In the genomic region with DNA sequence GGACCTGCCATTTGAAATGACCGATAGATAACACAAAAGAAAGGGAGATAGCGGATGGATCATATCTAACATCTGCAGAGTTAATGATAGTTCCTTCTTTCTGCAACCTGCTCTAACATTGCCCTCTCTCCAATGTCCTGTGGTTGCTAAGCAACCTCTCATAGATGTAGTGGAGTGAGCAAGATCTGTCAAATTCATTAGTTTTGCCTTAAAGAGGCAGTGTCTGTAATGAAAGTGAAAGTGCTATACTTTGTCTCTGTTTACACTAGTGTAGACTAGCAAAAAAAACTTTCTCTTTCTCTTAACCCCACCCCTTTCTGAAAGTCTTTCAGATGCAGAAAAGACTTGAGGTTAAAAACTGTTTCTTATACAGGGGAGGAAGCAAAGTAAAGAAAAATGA, we compare ENCODE assay signal across 7 cellular contexts.
DNase-seq lines count a peak whose midpoint lies in the region; ATAC-seq and TF ChIP-seq lines count a peak whose summit lies in the region.

No MANE protein-coding gene starts in this region.

- H3K9me3 ChIP-seq in smooth muscle cell (replicated peaks; ENCODE audit: low read depth): no peaks in the 10 kb centered on the region

- H3K36me3 ChIP-seq in smooth muscle cell (ENCODE audit: low read depth): no peaks in the 10 kb centered on the region

- no peaks in the 10 kb centered on the region for H3K27me3 ChIP-seq in smooth muscle cell (ENCODE audit: low read depth)

- TF ChIP-seq CTCF in smooth muscle cell (IDR thresholded peaks at IDR 0.05; ENCODE audit: borderline replicate concordance, insufficient read depth, poor library complexity, severe bottlenecking): no peak

- 66% methylated on average over 2 of the region's 2 CpGs for WGBS in smooth muscle cell (ENCODE audit: low lambda C conversion rate)

- peak overlapping the region; percentile 47 for H3K4me2 ChIP-seq in smooth muscle cell

- no peak overlapping the region for H3K9ac ChIP-seq in smooth muscle cell (ENCODE audit: low read depth)

- no peak overlapping the region for H2AFZ ChIP-seq in smooth muscle cell (ENCODE audit: low read depth)

- H3K79me2 ChIP-seq in smooth muscle cell (ENCODE audit: low read depth): no peaks in the 10 kb centered on the region

- peak; percentile 80 for ATAC-seq in GM19025 (IDR thresholded peaks at IDR 0.05; ENCODE audit: low read depth, unreplicated experiment)
- peak; percentile 88 for ATAC-seq in HG02852 (IDR thresholded peaks at IDR 0.05; ENCODE audit: unreplicated experiment)

- H3K27ac ChIP-seq in smooth muscle cell (ENCODE audit: low read depth): no peak overlapping the region

- peaks cover 7% of the 10 kb centered on the region for H3F3A ChIP-seq in smooth muscle cell (ENCODE audit: low read depth)

- H3K4me1 ChIP-seq in smooth muscle cell (ENCODE audit: low read depth): peaks cover 11% of the 10 kb centered on the region

- peak overlapping the region; percentile 10 for H3K4me3 ChIP-seq in smooth muscle cell

- no peaks in the 10 kb centered on the region for H4K20me1 ChIP-seq in smooth muscle cell (ENCODE audit: low read depth)

- DNase-seq in OCI-M1 (lab: John Stamatoyannopoulos, UW): peak; percentile 90
- DNase-seq in fibroblast of the conjunctiva (ENCODE audit: low read depth): peak; percentile 10
- DNase-seq in smooth muscle cell (lab: John Stamatoyannopoulos, UW; ENCODE audit: unreplicated experiment): no peak
- DNase-seq in 8988T: no peak
- no peak for DNase-seq in SHP77 treated with DMSO at 0.1 percent for 48 hours (lab: John Stamatoyannopoulos, UW)

Comparison
In these comparisons a context has a peak if more than half of its experiments do, and no peak if none do; other contexts are left out.
1. DNase-seq: peak in OCI-M1 (single experiment) and fibroblast of the conjunctiva (single experiment); none in smooth muscle cell (single experiment), 8988T (single experiment) and SHP77 treated with DMSO at 0.1 percent for 48 hours (single experiment).